In the genomic region with DNA sequence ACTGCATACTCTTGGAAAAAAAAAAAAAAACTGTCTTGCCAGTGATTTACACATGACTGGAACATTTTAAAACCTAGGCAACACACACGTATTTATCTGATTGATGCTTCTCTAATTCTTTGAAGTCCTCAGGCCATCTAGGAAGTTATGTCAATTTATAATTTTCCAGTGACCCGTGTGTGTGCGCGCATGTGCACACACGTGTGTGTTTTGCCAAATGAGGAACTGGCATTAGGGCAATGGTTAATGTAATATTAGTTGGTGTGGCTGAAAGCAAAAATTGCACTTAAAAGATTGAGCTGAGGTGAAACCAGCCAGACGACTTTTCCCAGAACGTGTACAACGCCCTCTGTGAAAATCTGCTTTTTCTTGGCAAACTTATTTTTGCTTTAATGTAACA, we compare ENCODE assay signal across 19 cellular contexts.
DNase-seq lines count a peak whose midpoint lies in the region; ATAC-seq, FAIRE-seq and TF ChIP-seq lines count a peak whose summit lies in the region.
"Had no signal": no experiment of that assay in that cellular context is flagged by ENCODE, and none has a peak within 500 bp of the region (broad histone marks: within the 10 kb centered on the region; RNA-seq: fewer than 3 reads in every experiment).

No MANE protein-coding gene starts in this region.

- no peak for TF ChIP-seq EP300 in ovary (IDR thresholded peaks at IDR 0.05)

- peaks cover 4 to 7% of the 10 kb centered on the region in 2 donors for H3K9me3 Mint-ChIP-seq in stimulated activated naive CD8-positive, alpha-beta T cell treated with anti-CD3 and anti-CD28 coated beads, Interleukin-15, amount 100 ng/mL, for 72 hours
- H3K9me3 Mint-ChIP-seq in chondrocyte (ENCODE audit: low read depth), result no peaks in the 10 kb centered on the region
- H3K9me3 Mint-ChIP-seq: activated T-helper 1 cell treated with anti-CD3 and anti-CD28 coated beads, Interleukin-12 subunit alpha, Interleukin-12 subunit beta, Interleukin-2, Interleukin-4 antibody, amounts not matched to agents 30 ng/mL and 10 ng/mL and 1 ng/mL, durations not matched to agents 14 hours and 24 hours and 36 hours had no signal

- H3K27ac Mint-ChIP-seq in stimulated activated naive CD8-positive, alpha-beta T cell treated with anti-CD3 and anti-CD28 coated beads, Interleukin-15, amount 100 ng/mL, for 72 hours, result no peak overlapping the region
- no peak overlapping the region for H3K27ac Mint-ChIP-seq in chondrocyte (ENCODE audit: unreplicated experiment)
- H3K27ac Mint-ChIP-seq: activated CD8-positive, alpha-beta T cell treated with anti-CD3 and anti-CD28 coated beads, Interleukin-2, amount 10 ng/mL, durations not matched to agents 7 days and 5 days; activated naive CD8-positive, alpha-beta T cell treated with anti-CD3 and anti-CD28 coated beads, Interleukin-2, amount 50 U/mL, for 24 hours; activated T-helper 1 cell treated with anti-CD3 and anti-CD28 coated beads, Interleukin-12 subunit alpha, Interleukin-12 subunit beta, Interleukin-2, Interleukin-4 antibody, amounts not matched to agents 30 ng/mL and 10 ng/mL and 1 ng/mL, durations not matched to agents 14 hours and 24 hours and 36 hours; T-helper 1 cell treated with Interleukin-12 subunit alpha and Interleukin-12 subunit beta and Interleukin-4 antibody, amounts not matched to agents 30 μg/mL and 1 μg/mL, for 36 hours had no signal

- H3K36me3 ChIP-seq in BE2C, result no peaks in the 10 kb centered on the region
- no peaks in the 10 kb centered on the region for H3K36me3 ChIP-seq in bronchial epithelial cell (ENCODE audit: control insufficient read depth, insufficient read depth, low read length)
- H3K36me3 ChIP-seq in mucosa of stomach (ENCODE audit: control insufficient read depth, insufficient read depth, low read length), result no peaks in the 10 kb centered on the region
- no peaks in the 10 kb centered on the region for H3K36me3 ChIP-seq in ovary

- peaks cover 7% of the 10 kb centered on the region for H3K27me3 Mint-ChIP-seq in stimulated activated naive CD8-positive, alpha-beta T cell treated with anti-CD3 and anti-CD28 coated beads, Interleukin-15, amount 100 ng/mL, for 72 hours
- no peaks in the 10 kb centered on the region for H3K27me3 Mint-ChIP-seq in chondrocyte (ENCODE audit: low read depth)
- H3K27me3 Mint-ChIP-seq: activated naive CD8-positive, alpha-beta T cell treated with anti-CD3 and anti-CD28 coated beads, Interleukin-2, amount 50 U/mL, for 24 hours had no signal

- no peaks in the 10 kb centered on the region for H3K4me1 Mint-ChIP-seq in stimulated activated naive CD8-positive, alpha-beta T cell treated with anti-CD3 and anti-CD28 coated beads, Interleukin-15, amount 100 ng/mL, for 72 hours
- H3K4me1 Mint-ChIP-seq in chondrocyte (ENCODE audit: low read depth), result peaks cover 4% of the 10 kb centered on the region
- H3K4me1 Mint-ChIP-seq: activated naive CD8-positive, alpha-beta T cell treated with anti-CD3 and anti-CD28 coated beads, Interleukin-2, amount 50 U/mL, for 24 hours had no signal

- H3K9ac ChIP-seq in mucosa of stomach (ENCODE audit: low read length), result peak overlapping the region; percentile 30

- H3K4me1 ChIP-seq in BE2C (no peaks in the 10 kb centered on the region), mucosa of stomach (ENCODE audit: control insufficient read depth, insufficient read depth, low read length) (no peaks in the 10 kb centered on the region), ovary (ENCODE audit: insufficient read depth) (no peaks in the 10 kb centered on the region)

- H3K4me3 Mint-ChIP-seq in stimulated activated naive CD8-positive, alpha-beta T cell treated with anti-CD3 and anti-CD28 coated beads, Interleukin-15, amount 100 ng/mL, for 72 hours, result no peak overlapping the region
- no peak overlapping the region for H3K4me3 Mint-ChIP-seq in chondrocyte (ENCODE audit: unreplicated experiment)
- H3K4me3 Mint-ChIP-seq: activated CD8-positive, alpha-beta T cell treated with anti-CD3 and anti-CD28 coated beads, Interleukin-2, amount 10 ng/mL, durations not matched to agents 7 days and 5 days; activated naive CD8-positive, alpha-beta T cell treated with anti-CD3 and anti-CD28 coated beads, Interleukin-2, amount 50 U/mL, for 24 hours; activated T-helper 1 cell treated with anti-CD3 and anti-CD28 coated beads, Interleukin-12 subunit alpha, Interleukin-12 subunit beta, Interleukin-2, Interleukin-4 antibody, amounts not matched to agents 30 ng/mL and 10 ng/mL and 1 ng/mL, durations not matched to agents 14 hours and 24 hours and 36 hours; neural crest cell; T-helper 1 cell treated with Interleukin-12 subunit alpha and Interleukin-12 subunit beta and Interleukin-4 antibody, amounts not matched to agents 30 μg/mL and 1 μg/mL, for 36 hours had no signal

- no peak for ATAC-seq in GM18520 (IDR thresholded peaks at IDR 0.05; ENCODE audit: unreplicated experiment)
- ATAC-seq in stimulated activated naive CD8-positive, alpha-beta T cell treated with anti-CD3 and anti-CD28 coated beads, Interleukin-15, amount 100 ng/mL, for 72 hours, result no peak
- ATAC-seq: activated CD8-positive, alpha-beta T cell treated with anti-CD3 and anti-CD28 coated beads, Interleukin-2, amount 10 ng/mL, durations not matched to agents 7 days and 5 days; activated naive CD8-positive, alpha-beta T cell treated with anti-CD3 and anti-CD28 coated beads, Interleukin-2, amount 50 U/mL, for 24 hours; Right ventricle myocardium inferior; stimulated activated naive CD8-positive, alpha-beta T cell treated with anti-CD3 and anti-CD28 coated beads, Interleukin-15, Interleukin-2, amounts not matched to agents 100 U/mL and 50 U/mL, for 24 hours had no signal

- H3K9me3 ChIP-seq in BE2C, result no peaks in the 10 kb centered on the region
- H3K9me3 ChIP-seq in mucosa of stomach (ENCODE audit: control insufficient read depth, low read length), result no peaks in the 10 kb centered on the region
- no peaks in the 10 kb centered on the region for H3K9me3 ChIP-seq in ovary

- no peak for TF ChIP-seq POLR2A in ovary (IDR thresholded peaks at IDR 0.05)

- no peaks in the 10 kb centered on the region for H3K27me3 ChIP-seq in BE2C
- H3K27me3 ChIP-seq in bronchial epithelial cell (ENCODE audit: control insufficient read depth, insufficient read depth, low read length), result no peaks in the 10 kb centered on the region
- H3K27me3 ChIP-seq in mucosa of stomach (ENCODE audit: control insufficient read depth, insufficient read depth, low read length), result no peaks in the 10 kb centered on the region
- no peaks in the 10 kb centered on the region for H3K27me3 ChIP-seq in ovary

- no peak for TF ChIP-seq CTCF in BE2C (IDR thresholded peaks at IDR 0.05; ENCODE audit: low read depth, low read length)
- TF ChIP-seq CTCF in bronchial epithelial cell (IDR thresholded peaks at IDR 0.05; ENCODE audit: insufficient read depth, low read length, severe bottlenecking), result no peak
- TF ChIP-seq CTCF in chondrocyte (IDR thresholded peaks at IDR 0.05), result no peak
- TF ChIP-seq CTCF in ovary (IDR thresholded peaks at IDR 0.05), result no peak

- no peaks in the 10 kb centered on the region for H3K36me3 Mint-ChIP-seq in chondrocyte (ENCODE audit: low read depth)

- H3K27ac ChIP-seq in ovary, result no peak overlapping the region

- peak; percentile 40 for FAIRE-seq in bronchial epithelial cell (lab: Jason Lieb, UNC)
- FAIRE-seq: urothelium cell line had no signal

- intact Hi-C loops in ovary (cut with DNase I), result no loop called here

- H3K4me3 ChIP-seq in BE2C (ENCODE audit: low read depth, low read length) (peak overlapping the region; percentile 55), bronchial epithelial cell (ENCODE audit: low read depth, low read length) (no peak overlapping the region), mucosa of stomach (ENCODE audit: low read length) (no peak overlapping the region), ovary (no peak overlapping the region)

- DNase-seq in BE2C, result no peak
- peak; percentile 66 for DNase-seq in NCI-H69 (lab: John Stamatoyannopoulos, UW)
- no peak for DNase-seq in bronchial epithelial cell (ENCODE audit: low read depth)
- no peak for DNase-seq in stimulated activated naive CD8-positive, alpha-beta T cell treated with anti-CD3 and anti-CD28 coated beads, Interleukin-15, amount 100 ng/mL, for 72 hours
- no peak for DNase-seq in chondrocyte (ENCODE audit: low spot score)
- no peak for DNase-seq in ovary
- DNase-seq: activated CD8-positive, alpha-beta T cell treated with anti-CD3 and anti-CD28 coated beads, Interleukin-2, amount 10 ng/mL, durations not matched to agents 7 days and 5 days; activated naive CD8-positive, alpha-beta T cell treated with anti-CD3 and anti-CD28 coated beads, Interleukin-2, amount 50 U/mL, for 24 hours; IMR-90; NCI-H1092 treated with DMSO at 0.1 percent for 48 hours; NCI-H774; stimulated activated naive CD8-positive, alpha-beta T cell treated with anti-CD3 and anti-CD28 coated beads, Interleukin-15, Interleukin-2, amounts not matched to agents 100 U/mL and 50 U/mL, for 24 hours had no signal

- whole genome bisulfite sequencing in ovary, 3 donors, result 42 to 63% (median 49%) methylated on average over 8 of the region's 8 CpGs
